In the genomic region with DNA sequence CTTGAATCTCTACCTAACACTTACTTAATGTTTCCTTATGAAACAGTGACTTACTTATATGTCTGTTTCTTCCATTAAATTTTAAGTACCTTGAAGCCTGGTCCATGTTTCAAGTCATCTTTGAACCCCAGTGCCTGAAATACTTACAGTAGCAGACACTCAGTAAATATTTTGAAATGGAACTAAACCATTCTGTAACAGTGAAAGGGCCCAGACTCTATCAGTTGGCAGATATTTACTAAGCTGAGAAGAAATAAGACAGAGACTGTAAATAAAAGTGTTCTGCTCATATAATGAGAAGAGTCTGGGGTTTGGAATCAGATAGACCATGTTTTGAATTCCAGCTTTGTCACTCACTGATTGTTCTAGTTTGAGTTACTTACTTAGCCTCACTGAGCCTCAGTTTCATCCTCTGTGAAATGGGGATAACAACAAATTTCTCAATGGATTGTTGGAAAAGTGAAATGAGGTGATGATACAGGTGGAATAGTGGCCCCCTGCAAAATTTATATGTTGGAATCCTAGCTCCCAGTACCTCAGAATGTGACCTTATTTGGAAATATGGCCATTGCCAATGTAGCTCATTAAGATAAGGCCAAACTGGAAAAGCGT, we compare ENCODE assay signal across 1 cellular context.
TF ChIP-seq lines count a peak whose summit lies in the region.

No MANE protein-coding gene starts in this region.

TF ChIP-seq in GM23338, 12 proteins besides CTCF, POLR2A, EP300 and RAD21 (continued from another document):
- TF ChIP-seq, protein P1, sequence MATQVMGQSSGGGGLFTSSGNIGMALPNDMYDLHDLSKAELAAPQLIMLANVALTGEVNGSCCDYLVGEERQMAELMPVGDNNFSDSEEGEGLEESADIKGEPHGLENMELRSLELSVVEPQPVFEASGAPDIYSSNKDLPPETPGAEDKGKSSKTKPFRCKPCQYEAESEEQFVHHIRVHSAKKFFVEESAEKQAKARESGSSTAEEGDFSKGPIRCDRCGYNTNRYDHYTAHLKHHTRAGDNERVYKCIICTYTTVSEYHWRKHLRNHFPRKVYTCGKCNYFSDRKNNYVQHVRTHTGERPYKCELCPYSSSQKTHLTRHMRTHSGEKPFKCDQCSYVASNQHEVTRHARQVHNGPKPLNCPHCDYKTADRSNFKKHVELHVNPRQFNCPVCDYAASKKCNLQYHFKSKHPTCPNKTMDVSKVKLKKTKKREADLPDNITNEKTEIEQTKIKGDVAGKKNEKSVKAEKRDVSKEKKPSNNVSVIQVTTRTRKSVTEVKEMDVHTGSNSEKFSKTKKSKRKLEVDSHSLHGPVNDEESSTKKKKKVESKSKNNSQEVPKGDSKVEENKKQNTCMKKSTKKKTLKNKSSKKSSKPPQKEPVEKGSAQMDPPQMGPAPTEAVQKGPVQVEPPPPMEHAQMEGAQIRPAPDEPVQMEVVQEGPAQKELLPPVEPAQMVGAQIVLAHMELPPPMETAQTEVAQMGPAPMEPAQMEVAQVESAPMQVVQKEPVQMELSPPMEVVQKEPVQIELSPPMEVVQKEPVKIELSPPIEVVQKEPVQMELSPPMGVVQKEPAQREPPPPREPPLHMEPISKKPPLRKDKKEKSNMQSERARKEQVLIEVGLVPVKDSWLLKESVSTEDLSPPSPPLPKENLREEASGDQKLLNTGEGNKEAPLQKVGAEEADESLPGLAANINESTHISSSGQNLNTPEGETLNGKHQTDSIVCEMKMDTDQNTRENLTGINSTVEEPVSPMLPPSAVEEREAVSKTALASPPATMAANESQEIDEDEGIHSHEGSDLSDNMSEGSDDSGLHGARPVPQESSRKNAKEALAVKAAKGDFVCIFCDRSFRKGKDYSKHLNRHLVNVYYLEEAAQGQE (IDR thresholded peaks at IDR 0.05; ENCODE audit: unreplicated experiment), result no peak
- TF ChIP-seq POLR2AphosphoS5 (IDR thresholded peaks at IDR 0.05; ENCODE audit: low read depth), result no peak
- TF ChIP-seq STAT1 (IDR thresholded peaks at IDR 0.05; ENCODE audit: unreplicated experiment), result no peak
- TF ChIP-seq, protein P2, sequence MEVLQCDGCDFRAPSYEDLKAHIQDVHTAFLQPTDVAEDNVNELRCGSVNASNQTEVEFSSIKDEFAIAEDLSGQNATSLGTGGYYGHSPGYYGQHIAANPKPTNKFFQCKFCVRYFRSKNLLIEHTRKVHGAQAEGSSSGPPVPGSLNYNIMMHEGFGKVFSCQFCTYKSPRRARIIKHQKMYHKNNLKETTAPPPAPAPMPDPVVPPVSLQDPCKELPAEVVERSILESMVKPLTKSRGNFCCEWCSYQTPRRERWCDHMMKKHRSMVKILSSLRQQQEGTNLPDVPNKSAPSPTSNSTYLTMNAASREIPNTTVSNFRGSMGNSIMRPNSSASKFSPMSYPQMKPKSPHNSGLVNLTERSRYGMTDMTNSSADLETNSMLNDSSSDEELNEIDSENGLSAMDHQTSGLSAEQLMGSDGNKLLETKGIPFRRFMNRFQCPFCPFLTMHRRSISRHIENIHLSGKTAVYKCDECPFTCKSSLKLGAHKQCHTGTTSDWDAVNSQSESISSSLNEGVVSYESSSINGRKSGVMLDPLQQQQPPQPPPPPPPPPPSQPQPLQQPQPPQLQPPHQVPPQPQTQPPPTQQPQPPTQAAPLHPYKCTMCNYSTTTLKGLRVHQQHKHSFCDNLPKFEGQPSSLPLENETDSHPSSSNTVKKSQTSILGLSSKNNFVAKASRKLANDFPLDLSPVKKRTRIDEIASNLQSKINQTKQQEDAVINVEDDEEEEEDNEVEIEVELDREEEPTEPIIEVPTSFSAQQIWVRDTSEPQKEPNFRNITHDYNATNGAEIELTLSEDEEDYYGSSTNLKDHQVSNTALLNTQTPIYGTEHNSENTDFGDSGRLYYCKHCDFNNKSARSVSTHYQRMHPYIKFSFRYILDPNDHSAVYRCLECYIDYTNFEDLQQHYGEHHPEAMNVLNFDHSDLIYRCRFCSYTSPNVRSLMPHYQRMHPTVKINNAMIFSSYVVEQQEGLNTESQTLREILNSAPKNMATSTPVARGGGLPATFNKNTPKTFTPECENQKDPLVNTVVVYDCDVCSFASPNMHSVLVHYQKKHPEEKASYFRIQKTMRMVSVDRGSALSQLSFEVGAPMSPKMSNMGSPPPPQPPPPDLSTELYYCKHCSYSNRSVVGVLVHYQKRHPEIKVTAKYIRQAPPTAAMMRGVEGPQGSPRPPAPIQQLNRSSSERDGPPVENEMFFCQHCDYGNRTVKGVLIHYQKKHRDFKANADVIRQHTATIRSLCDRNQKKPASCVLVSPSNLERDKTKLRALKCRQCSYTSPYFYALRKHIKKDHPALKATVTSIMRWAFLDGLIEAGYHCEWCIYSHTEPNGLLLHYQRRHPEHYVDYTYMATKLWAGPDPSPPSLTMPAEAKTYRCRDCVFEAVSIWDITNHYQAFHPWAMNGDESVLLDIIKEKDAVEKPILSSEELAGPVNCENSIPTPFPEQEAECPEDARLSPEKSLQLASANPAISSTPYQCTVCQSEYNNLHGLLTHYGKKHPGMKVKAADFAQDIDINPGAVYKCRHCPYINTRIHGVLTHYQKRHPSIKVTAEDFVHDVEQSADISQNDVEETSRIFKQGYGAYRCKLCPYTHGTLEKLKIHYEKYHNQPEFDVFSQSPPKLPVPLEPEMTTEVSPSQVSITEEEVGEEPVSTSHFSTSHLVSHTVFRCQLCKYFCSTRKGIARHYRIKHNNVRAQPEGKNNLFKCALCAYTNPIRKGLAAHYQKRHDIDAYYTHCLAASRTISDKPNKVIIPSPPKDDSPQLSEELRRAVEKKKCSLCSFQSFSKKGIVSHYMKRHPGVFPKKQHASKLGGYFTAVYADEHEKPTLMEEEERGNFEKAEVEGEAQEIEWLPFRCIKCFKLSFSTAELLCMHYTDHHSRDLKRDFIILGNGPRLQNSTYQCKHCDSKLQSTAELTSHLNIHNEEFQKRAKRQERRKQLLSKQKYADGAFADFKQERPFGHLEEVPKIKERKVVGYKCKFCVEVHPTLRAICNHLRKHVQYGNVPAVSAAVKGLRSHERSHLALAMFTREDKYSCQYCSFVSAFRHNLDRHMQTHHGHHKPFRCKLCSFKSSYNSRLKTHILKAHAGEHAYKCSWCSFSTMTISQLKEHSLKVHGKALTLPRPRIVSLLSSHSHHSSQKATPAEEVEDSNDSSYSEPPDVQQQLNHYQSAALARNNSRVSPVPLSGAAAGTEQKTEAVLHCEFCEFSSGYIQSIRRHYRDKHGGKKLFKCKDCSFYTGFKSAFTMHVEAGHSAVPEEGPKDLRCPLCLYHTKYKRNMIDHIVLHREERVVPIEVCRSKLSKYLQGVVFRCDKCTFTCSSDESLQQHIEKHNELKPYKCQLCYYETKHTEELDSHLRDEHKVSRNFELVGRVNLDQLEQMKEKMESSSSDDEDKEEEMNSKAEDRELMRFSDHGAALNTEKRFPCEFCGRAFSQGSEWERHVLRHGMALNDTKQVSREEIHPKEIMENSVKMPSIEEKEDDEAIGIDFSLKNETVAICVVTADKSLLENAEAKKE (CRISPR knock-in tag; IDR thresholded peaks at IDR 0.05), result no peak
- TF ChIP-seq NANOG (IDR thresholded peaks at IDR 0.05; ENCODE audit: borderline replicate concordance), result no peak
- no peak for TF ChIP-seq ZNF331 (CRISPR knock-in tag; IDR thresholded peaks at IDR 0.05; ENCODE audit: low read depth)
- no peak for TF ChIP-seq EZH2 (IDR thresholded peaks at IDR 0.05; ENCODE audit: low read depth, unreplicated experiment)
